ENCODE assay signal across 16 cellular contexts in genomic region chr4:118389731-118390520, GRCh38.
"Had no signal": no experiment of that assay in that cellular context is flagged by ENCODE, and none has a peak within 500 bp of the region (broad histone marks: within the 10 kb centered on the region; RNA-seq: fewer than 3 reads in every experiment).

No MANE protein-coding gene starts in this region.

- H3K4me3 ChIP-seq: breast epithelium, dorsolateral prefrontal cortex, esophagus muscularis mucosa, gastrocnemius medialis, testis had no signal

- H3K36me3 Mint-ChIP-seq: activated naive CD8-positive, alpha-beta T cell had no signal

- H3K9ac ChIP-seq: parathyroid adenoma had no signal

- H3K27ac Mint-ChIP-seq: activated naive CD8-positive, alpha-beta T cell; naive B cell; stimulated activated naive CD8-positive, alpha-beta T cell treated with anti-CD3 and anti-CD28 coated beads, Interleukin-15, amount 100 ng/mL, for 72 hours had no signal

- H3K4me3 Mint-ChIP-seq: activated naive CD8-positive, alpha-beta T cell; naive B cell; stimulated activated naive CD8-positive, alpha-beta T cell treated with anti-CD3 and anti-CD28 coated beads, Interleukin-15, amount 100 ng/mL, for 72 hours had no signal

- H3K27ac ChIP-seq: breast epithelium, dorsolateral prefrontal cortex, esophagus muscularis mucosa, gastrocnemius medialis, parathyroid adenoma had no signal

- H3K27me3 ChIP-seq: breast epithelium, esophagus muscularis mucosa, gastrocnemius medialis, testis had no signal

- H3K36me3 ChIP-seq: breast epithelium, esophagus muscularis mucosa, gastrocnemius medialis had no signal

- H3K4me1 Mint-ChIP-seq: naive B cell; stimulated activated naive CD8-positive, alpha-beta T cell treated with anti-CD3 and anti-CD28 coated beads, Interleukin-15, amount 100 ng/mL, for 72 hours had no signal

- H3K4me1 ChIP-seq: breast epithelium, esophagus muscularis mucosa, gastrocnemius medialis, parathyroid adenoma, testis had no signal

- H3K9me3 ChIP-seq: gastrocnemius medialis, testis had no signal

- H3K79me2 ChIP-seq: parathyroid adenoma had no signal

- H2AFZ ChIP-seq: parathyroid adenoma had no signal

- DNase-seq: activated effector memory CD4-positive, alpha-beta T cell treated with Interleukin-2 at 50 U/mL for 16 hours; activated T-cell treated with anti-CD3 and anti-CD28 coated beads, Interleukin-2, amount 50 U/mL, for 1 hour; dorsolateral prefrontal cortex; gastrocnemius medialis; midbrain; naive B cell; stimulated activated CD4-positive, alpha-beta T cell treated with anti-CD3 and anti-CD28 coated beads, Interleukin-15, amount 100 ng/mL, for 24 hours; stimulated activated CD4-positive, alpha-beta T cell treated with anti-CD3 and anti-CD28 coated beads, Interleukin-4, amount 100 ng/mL, for 24 hours; stimulated activated naive CD8-positive, alpha-beta T cell treated with anti-CD3 and anti-CD28 coated beads, Interleukin-15, amount 100 ng/mL, for 72 hours; T-helper 2 cell; testis had no signal

- ATAC-seq: activated CD4-positive, CD25-positive, alpha-beta regulatory T cell treated with anti-CD3 and anti-CD28 coated beads, Interleukin-2, amount 50 U/mL, for 24 hours; gastrocnemius medialis; stimulated activated naive CD8-positive, alpha-beta T cell treated with anti-CD3 and anti-CD28 coated beads, Interleukin-15, amount 100 ng/mL, for 72 hours had no signal
